Comparison of ENCODE assay signal across 20 cellular contexts in genomic region chr15:78716651-78717050, GRCh38.
DNase-seq lines count a peak whose midpoint lies in the region; ATAC-seq, FAIRE-seq and TF ChIP-seq lines count a peak whose summit lies in the region.
"Had no signal": no experiment of that assay in that cellular context is flagged by ENCODE, and none has a peak within 500 bp of the region (broad histone marks: within the 10 kb centered on the region; RNA-seq: fewer than 3 reads in every experiment).

No MANE protein-coding gene starts in this region.

- H3K4me1 ChIP-seq in esophagus muscularis mucosa (no peaks in the 10 kb centered on the region), lower lobe of right lung (no peaks in the 10 kb centered on the region)

- 75% methylated on average over 2 of the region's 2 CpGs for WGBS in esophagus muscularis mucosa

- intact Hi-C loops in esophagus muscularis mucosa (cut with DNase I): no loop called here
- intact Hi-C loops in lower lobe of right lung (cut with DNase I): no loop called here

- H3K27me3 ChIP-seq in esophagus muscularis mucosa: peaks cover 0 to 9% (median 0%) of the 10 kb centered on the region in 4 donors
- H3K27me3 ChIP-seq in lower lobe of right lung (ENCODE audit: low read depth): no peaks in the 10 kb centered on the region

- no peak for FAIRE-seq in GM12892 (lab: Jason Lieb, UNC)
- FAIRE-seq: D721Med, G401.6 had no signal

- H3K27ac ChIP-seq in esophagus muscularis mucosa (replicated peaks in 1 of 4) (no peak overlapping the region), lower lobe of right lung (no peak overlapping the region)
- H3K27ac ChIP-seq: PC-9 had no signal

- ATAC-seq in lower lobe of right lung (no peak), GM21447 (IDR thresholded peaks at IDR 0.05; ENCODE audit: unreplicated experiment) (no peak)

- H3K4me3 ChIP-seq in esophagus muscularis mucosa (no peak overlapping the region), lower lobe of right lung (no peak overlapping the region)
- H3K4me3 ChIP-seq: PC-9 had no signal

- H3K9me3 ChIP-seq in esophagus muscularis mucosa: no peaks in the 10 kb centered on the region
- H3K9me3 ChIP-seq in lower lobe of right lung: no peaks in the 10 kb centered on the region

- H3K36me3 ChIP-seq in esophagus muscularis mucosa (no peaks in the 10 kb centered on the region), lower lobe of right lung (no peaks in the 10 kb centered on the region)

- peak; percentile 9 for DNase-seq in CD1c-positive myeloid dendritic cell (ENCODE audit: extremely low spot score)
- DNase-seq in RPMI7951 (ENCODE audit: low read depth): peak; percentile 24
- peak; percentile 60 for DNase-seq in esophagus muscularis mucosa (ENCODE audit: extremely low spot score)
- peak; percentile 57 for DNase-seq in kidney tubule cell (ENCODE audit: low spot score)
- no peak for DNase-seq in lower lobe of right lung
- DNase-seq in GM12892 (ENCODE audit: insufficient read length): no peak
- DNase-seq in mesenteric fat pad (ENCODE audit: low spot score): no peak
- DNase-seq: CD4-positive, alpha-beta T cell; DMS79 treated with DMSO at 0.1 percent for 48 hours; GOT3; KBM-7; NCI-H1092 treated with DMSO at 0.1 percent for 48 hours; NCI-H1694 treated with DMSO at 0.1 percent for 48 hours; NCI-H446 treated with DMSO at 0.1 percent for 48 hours; NCI-H774; PC-9; Right ventricle myocardium superior had no signal

- TF ChIP-seq POLR2A in esophagus muscularis mucosa (IDR thresholded peaks at IDR 0.05; ENCODE audit: low read depth) (no peak), GM12892 (IDR thresholded peaks at IDR 0.05; ENCODE audit: low read depth, low read length) (no peak)

- TF ChIP-seq EP300 in esophagus muscularis mucosa (IDR thresholded peaks at IDR 0.05): no peak

- TF ChIP-seq CTCF in esophagus muscularis mucosa (IDR thresholded peaks at IDR 0.05): no peak
- no peak for TF ChIP-seq CTCF in lower lobe of right lung (IDR thresholded peaks at IDR 0.05)

Comparison
In these comparisons a context has a peak if more than half of its experiments do, and no peak if none do; other contexts are left out.
1. DNase-seq: peak in CD1c-positive myeloid dendritic cell (single experiment), RPMI7951 (single experiment), esophagus muscularis mucosa (single experiment) and kidney tubule cell (single experiment); none in lower lobe of right lung (single experiment), GM12892 (single experiment) and mesenteric fat pad (single experiment).